ENCODE assay signal across 9 cellular contexts in the genomic region with DNA sequence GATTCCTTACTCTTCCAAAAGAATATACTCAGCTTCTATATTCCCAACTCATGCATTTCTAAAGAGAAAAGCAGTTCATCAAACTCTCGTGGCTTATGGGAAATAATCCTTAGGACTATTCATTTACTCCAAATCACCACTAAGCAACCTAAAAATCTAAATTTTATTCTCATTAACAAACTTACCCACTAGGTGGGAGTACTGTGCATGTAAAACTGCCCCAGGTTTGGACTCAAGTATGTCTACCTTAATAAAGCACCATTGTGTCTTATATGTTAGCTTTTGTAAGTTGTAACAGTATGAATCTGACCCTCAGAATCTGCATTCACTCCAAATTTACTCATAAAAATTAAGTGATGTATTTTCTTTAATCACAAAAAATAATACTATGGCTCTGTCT. TPM values are rescaled to one million over a fixed set of nuclear protein-coding genes. Genes with fewer than 3 reads are reported as not detected.
DNase-seq lines count a peak whose midpoint lies in the region; ATAC-seq and TF ChIP-seq lines count a peak whose summit lies in the region.
"Had no signal": no experiment of that assay in that cellular context is flagged by ENCODE, and none has a peak within 500 bp of the region (broad histone marks: within the 10 kb centered on the region; RNA-seq: fewer than 3 reads in every experiment).

No MANE protein-coding gene starts in this region.

- peak; percentile 47; the same call in 2 of the 3 replicates for TF ChIP-seq CTCF in H9 (conservative IDR thresholded peaks at IDR 0.05)
- no peak for TF ChIP-seq CTCF in left ventricle myocardium inferior (IDR thresholded peaks at IDR 0.05; ENCODE audit: borderline replicate concordance)
- TF ChIP-seq CTCF in gastroesophageal sphincter (IDR thresholded peaks at IDR 0.05), result no peak

- WGBS in H9 (ENCODE audit: extremely low coverage, insufficient read length, low lambda C conversion rate), result no CpG with 5 or more reads among the region's 1 CpG
- 78 to 100% methylated on average over 1 of the region's 1 CpG for WGBS in gastroesophageal sphincter (ENCODE audit: low coverage in 1 of 2), 2 donors

- H3K14ac ChIP-seq in H9 (ENCODE audit: insufficient read depth, low read length), result no peak overlapping the region

- H2BK5ac ChIP-seq in H9 (ENCODE audit: insufficient read length, low read length), result no peak overlapping the region

- TF ChIP-seq POLR2A in gastroesophageal sphincter (IDR thresholded peaks at IDR 0.05), result no peak

- peaks cover under 1 to 6% of the 10 kb centered on the region in 2 experiments; a peak in 3 of 5 replicates for H3K9me3 Mint-ChIP-seq in H9

- no peak overlapping the region for H2AK5ac ChIP-seq in H9 (ENCODE audit: insufficient read length, low read length)

- peaks cover 13 to 54% (median 37%) of the 10 kb centered on the region in 3 experiments; a peak in 6 of 7 replicates for H3K36me3 Mint-ChIP-seq in H9 (ENCODE audit: insufficient read depth in 1 of 3, low read depth in 3 of 3)

- H3K9me3 ChIP-seq in H9 (ENCODE audit: control insufficient read depth, low read depth, low read length) (no peaks in the 10 kb centered on the region), left ventricle myocardium inferior (replicated peaks) (peaks cover 6% of the 10 kb centered on the region), gastroesophageal sphincter (peaks cover 0 to 7% (median 0%) of the 10 kb centered on the region in 3 donors)

- DNase-seq in COLO829 (ENCODE audit: low spot score) (peak; percentile 20), H9 (no peak), SK-MEL-5 (ENCODE audit: low read depth, low spot score) (peak; percentile 63), left ventricle myocardium inferior (no peak), middle frontal gyrus (ENCODE audit: extremely low spot score, low spot score) (no peak)
- DNase-seq: T1000 had no signal

- H4K20me1 ChIP-seq in H9 (ENCODE audit: control insufficient read depth, insufficient read depth, insufficient read length), result no peaks in the 10 kb centered on the region

- intact Hi-C loops in left ventricle myocardium inferior (cut with micrococcal nuclease), result no loop called here

- no peaks in the 10 kb centered on the region for H3K4me1 Mint-ChIP-seq in H9

- H3K4me2 ChIP-seq in H9 (ENCODE audit: insufficient read depth, insufficient read length, low read length), result no peak overlapping the region

- in situ Hi-C loops in SK-MEL-5 (cut with HindIII; ENCODE audit: low pct_unique_long_range_greater_than_20kb, low sequenced_read_pairs), result no loop called here

- no peak overlapping the region for H3K9ac ChIP-seq in H9 (ENCODE audit: extremely low read depth, insufficient read length, low read length)

- no peak overlapping the region for H3K4me3 ChIP-seq in left ventricle myocardium inferior
- no peak overlapping the region for H3K4me3 ChIP-seq in gastroesophageal sphincter

- H3K4me1 ChIP-seq in H9 (ENCODE audit: insufficient read depth, low read length) (no peaks in the 10 kb centered on the region), left ventricle myocardium inferior (peaks cover 16% of the 10 kb centered on the region), gastroesophageal sphincter (no peaks in the 10 kb centered on the region)

- no peak overlapping the region for H3K4ac ChIP-seq in H9 (ENCODE audit: low read depth, low read length)

- no peak overlapping the region for H3K27ac Mint-ChIP-seq in H9

- TF ChIP-seq EP300 in gastroesophageal sphincter (IDR thresholded peaks at IDR 0.05), result no peak

- no peaks in the 10 kb centered on the region for H3K27me3 Mint-ChIP-seq in H9 (ENCODE audit: low read depth)

- H2AFZ ChIP-seq in H9 (ENCODE audit: low read length), result no peak overlapping the region

- H3K23me2 ChIP-seq in H9 (ENCODE audit: insufficient read length, low read depth, low read length, poor library complexity, severe bottlenecking), result no peaks in the 10 kb centered on the region

- no peak overlapping the region for H3K27ac ChIP-seq in H9 (ENCODE audit: insufficient read length, low read depth, low read length)
- H3K27ac ChIP-seq in left ventricle myocardium inferior (replicated peaks), result peak overlapping the region; percentile 61
- H3K27ac ChIP-seq in gastroesophageal sphincter, result no peak overlapping the region

- no peak overlapping the region for H2BK20ac ChIP-seq in H9 (ENCODE audit: low read depth, low read length, poor library complexity, severe bottlenecking)

- no peak overlapping the region for H3K4me3 Mint-ChIP-seq in H9

- no peak overlapping the region for H2BK12ac ChIP-seq in H9 (ENCODE audit: insufficient read length, low read depth, low read length)

- no peak overlapping the region for H4K8ac ChIP-seq in H9 (replicated peaks; ENCODE audit: insufficient read length, low read depth, low read length)

- H3K27me3 ChIP-seq in H9 (ENCODE audit: insufficient read depth, low read length), result no peaks in the 10 kb centered on the region
- no peaks in the 10 kb centered on the region for H3K27me3 ChIP-seq in left ventricle myocardium inferior (ENCODE audit: low read depth)
- H3K27me3 ChIP-seq in gastroesophageal sphincter, result no peaks in the 10 kb centered on the region

- peaks cover 16% of the 10 kb centered on the region for H3K36me3 ChIP-seq in left ventricle myocardium inferior
- H3K36me3 ChIP-seq in gastroesophageal sphincter, result peaks cover 0 to 34% of the 10 kb centered on the region in 2 donors

- H3K23ac ChIP-seq in H9 (ENCODE audit: insufficient read length, low read depth, low read length), result no peak overlapping the region

- no peak overlapping the region for H2BK15ac ChIP-seq in H9 (ENCODE audit: low read depth, low read length)

- no peak overlapping the region for H3K18ac ChIP-seq in H9 (ENCODE audit: insufficient read length, low read depth, low read length)

- H4K91ac ChIP-seq in H9 (ENCODE audit: insufficient read length, low read depth, low read length), result no peak overlapping the region

- H3K79me2 ChIP-seq in H9 (ENCODE audit: insufficient read depth, low read length), result no peaks in the 10 kb centered on the region

- H4K5ac ChIP-seq in H9 (ENCODE audit: insufficient read length, low read depth, low read length), result no peak overlapping the region

- no peak overlapping the region for H2BK120ac ChIP-seq in H9 (ENCODE audit: low read depth, low read length, poor library complexity, severe bottlenecking)

- no peaks in the 10 kb centered on the region for H3K79me1 ChIP-seq in H9 (ENCODE audit: insufficient read depth, low read depth, low read length, poor library complexity, severe bottlenecking)

- no peak overlapping the region for H3K56ac ChIP-seq in H9 (ENCODE audit: insufficient read length, low read depth, low read length)

- H3T11ph ChIP-seq in H9 (ENCODE audit: low read length), result no peak overlapping the region

- ATAC-seq in gastroesophageal sphincter (no peak), esophagus mucosa (no peak), HG03439 (IDR thresholded peaks at IDR 0.05; ENCODE audit: unreplicated experiment) (no peak)

RNA-seq across cellular contexts. Expression of a gene that starts 25.3 kb away (rescaled TPM):
- 27.8 and 30.2 TPM in 2 replicates for total RNA-seq in H9 (2021)
- 17.5 and 26.6 TPM in 2 replicates for total RNA-seq in SK-MEL-5 (2014; rRNA removed; shearing (Covaris generic))
- polyA plus RNA-seq in SK-MEL-5 (2015; cell fraction: cytosol; rRNA removed), result 7.4 and 13.0 TPM in 2 replicates
- 26.1 and 34.2 TPM in 2 replicates for polyA plus RNA-seq in SK-MEL-5 (2015; cell fraction: nucleus; rRNA removed)
- total RNA-seq in left ventricle myocardium inferior, result 6.8 TPM
- total RNA-seq in gastroesophageal sphincter, result 1 to 10 TPM; 5.7 to 7.8 (median 6.6) TPM
- total RNA-seq in esophagus mucosa, result 9.4 TPM

Comparison
In these comparisons a context has a peak if more than half of its experiments do, and no peak if none do; other contexts are left out.
1. DNase-seq: peak in COLO829 (single experiment) and SK-MEL-5 (single experiment); none in H9 (single experiment), left ventricle myocardium inferior (single experiment) and middle frontal gyrus (single experiment).